ENCODE assay signal across 9 cellular contexts in genomic region chr19:3125900-3126524, GRCh38. TPM values are rescaled to one million over a fixed set of nuclear protein-coding genes. Genes with fewer than 3 reads are reported as not detected.
A peak's percentile ranks its signal among the peaks of the same experiment; 100 is the strongest.
DNase-seq lines count a peak whose midpoint lies in the region; ATAC-seq, FAIRE-seq and TF ChIP-seq lines count a peak whose summit lies in the region.
"Had no signal": no experiment of that assay in that cellular context is flagged by ENCODE, and none has a peak within 500 bp of the region (broad histone marks: within the 10 kb centered on the region; RNA-seq: fewer than 3 reads in every experiment).

No MANE protein-coding gene starts in this region.

- no peaks in the 10 kb centered on the region for H3K4me1 ChIP-seq in HepG2 (ENCODE audit: insufficient read depth, low read length)

- H3K27me3 Mint-ChIP-seq in Calu3 (ENCODE audit: unreplicated experiment) = no peaks in the 10 kb centered on the region
- H3K27me3 Mint-ChIP-seq in MCF 10A (ENCODE audit: insufficient read depth, unreplicated experiment) = no peaks in the 10 kb centered on the region

- WGBS in HepG2 (ENCODE audit: low lambda C conversion rate) = 7% methylated on average over 10 of the region's 14 CpGs

- H3K36me3 ChIP-seq in WERI-Rb-1 (peaks cover 9% of the 10 kb centered on the region), HepG2 (replicated peaks in 1 of 2; ENCODE audit: control insufficient read depth in 1 of 2, insufficient read depth in 2 of 2, low read length in 2 of 2) (no peaks in the 10 kb centered on the region)

- H3K4me3 ChIP-seq in WERI-Rb-1 (ENCODE audit: low read depth, low read length) (no peak overlapping the region), HepG2 (replicated peaks in 1 of 3; ENCODE audit: insufficient read depth in 1 of 3, low read depth in 2 of 3, low read length in 3 of 3) (no peak overlapping the region)
- H3K4me3 ChIP-seq: SK-N-MC had no signal

- BruUV-seq in Calu3 (replicated peaks; lab: Mats Ljungman, UMichigan) (no TSS peak), MCF 10A (replicated peaks; lab: Mats Ljungman, UMichigan) (no TSS peak), HepG2 (replicated peaks; lab: Mats Ljungman, UMichigan) (no TSS peak)

- H3K4me3 Mint-ChIP-seq in Calu3 (ENCODE audit: low read depth, unreplicated experiment) (no peak overlapping the region), MCF 10A (ENCODE audit: unreplicated experiment) (no peak overlapping the region)

- no peak overlapping the region for H3K9ac ChIP-seq in HepG2 (ENCODE audit: insufficient read depth, low read depth, low read length)

- TF ChIP-seq EP300 in HepG2 (IDR thresholded peaks at IDR 0.05; ENCODE audit: low read depth in 2 of 2, low read length in 2 of 2) (no peak), HepG2 (CRISPR knock-in tag; IDR thresholded peaks at IDR 0.05; ENCODE audit: borderline replicate concordance) (no peak)

- TF ChIP-seq CTCF in Calu3 (IDR thresholded peaks at IDR 0.05; ENCODE audit: unreplicated experiment) (peak; percentile 71), WERI-Rb-1 (IDR thresholded peaks at IDR 0.05; ENCODE audit: low read depth, low read length) (peak; percentile 96), MCF 10A (IDR thresholded peaks at IDR 0.05; ENCODE audit: unreplicated experiment) (peak; percentile 63), HepG2 (CRISPR knock-in tag; IDR thresholded peaks at IDR 0.05) (peak; percentile 95)

- H3K4me1 Mint-ChIP-seq in Calu3 (ENCODE audit: low read depth, unreplicated experiment) = no peaks in the 10 kb centered on the region
- no peaks in the 10 kb centered on the region for H3K4me1 Mint-ChIP-seq in MCF 10A (ENCODE audit: insufficient read depth, unreplicated experiment)

- no peaks in the 10 kb centered on the region for H3K9me3 ChIP-seq in WERI-Rb-1 (ENCODE audit: severe bottlenecking)
- H3K9me3 ChIP-seq in HepG2 (ENCODE audit: low read length) = no peaks in the 10 kb centered on the region

- no peaks in the 10 kb centered on the region for H4K20me1 ChIP-seq in HepG2 (ENCODE audit: insufficient read depth, low read length)

- FAIRE-seq in HepG2 (lab: Jason Lieb, UNC) = no peak

- CTCF ChIA-PET in Calu3 (lab: Charles Lee) (interaction anchor here (0.6 kb wide), 2 partner anchors 17 to 149 kb away, joined by 3 read pairs; partner anchors contain the start of gene TLE6), MCF 10A (lab: Yijun Ruan, JAX) (interaction anchor here (0.6 to 7.3 kb wide), 16 partner anchors 9 to 175 kb away, joined by 3 to 42 read pairs (median 3); no protein-coding TSS in a partner anchor), HepG2 (lab: Yijun Ruan, JAX; ENCODE audit: low intra/inter-chr PET ratio, low total read pairs) (interaction anchor here (0.6 to 2.3 kb wide), 5 partner anchors 37 to 175 kb away, joined by 3 to 15 read pairs (median 3); no protein-coding TSS in a partner anchor)

- H2AFZ ChIP-seq in HepG2 (ENCODE audit: low read length) = no peak overlapping the region

- H3K27ac Mint-ChIP-seq in Calu3 (ENCODE audit: unreplicated experiment) (no peak overlapping the region), MCF 10A (ENCODE audit: low read depth, unreplicated experiment) (no peak overlapping the region)

- TF ChIP-seq POLR2A in HepG2 (IDR thresholded peaks at IDR 0.05; ENCODE audit: insufficient read depth in 1 of 2, low read depth in 2 of 2, low read length in 2 of 2) = no peak

- no peaks in the 10 kb centered on the region for H3K79me2 ChIP-seq in HepG2 (ENCODE audit: insufficient read depth, low read length)

- POLR2A ChIA-PET in MCF 10A (lab: Yijun Ruan, JAX) (interaction anchor here (1.1 kb wide), 1 partner anchor 175 kb away, joined by 3 read pairs; no protein-coding TSS in a partner anchor), HepG2 (lab: Yijun Ruan, JAX) (no interaction called here)

- H3K27me3 ChIP-seq in WERI-Rb-1 (ENCODE audit: insufficient read depth, low read depth, severe bottlenecking) (no peaks in the 10 kb centered on the region), HepG2 (ENCODE audit: control insufficient read depth in 1 of 2, insufficient read depth in 2 of 2, low read length in 2 of 2) (no peaks in the 10 kb centered on the region)

- H3K4me2 ChIP-seq in HepG2 (ENCODE audit: low read depth, low read length) = no peak overlapping the region

- TF ChIP-seq RAD21 in HepG2 (CRISPR knock-in tag; IDR thresholded peaks at IDR 0.05) = peak; percentile 33; the same call in 1 of the 2 replicates

- in situ Hi-C loops in HepG2 (cut with HindIII; ENCODE audit: extremely low pct_ligation_motif_present, low pct_unique_long_range_greater_than_20kb) = loop anchor here (10.0 kb wide), 1 partner anchor 51 kb away; no protein-coding TSS in a partner anchor

- no peaks in the 10 kb centered on the region for H3K9me3 Mint-ChIP-seq in Calu3 (ENCODE audit: low read depth, unreplicated experiment)
- no peaks in the 10 kb centered on the region for H3K9me3 Mint-ChIP-seq in MCF 10A (ENCODE audit: unreplicated experiment)

- H3K36me3 Mint-ChIP-seq in Calu3 (ENCODE audit: insufficient read depth, unreplicated experiment) (no peaks in the 10 kb centered on the region), MCF 10A (ENCODE audit: insufficient read depth, unreplicated experiment) (peaks cover 23% of the 10 kb centered on the region)

- ATAC-seq in HepG2 (peak; percentile 86), GM18502 (IDR thresholded peaks at IDR 0.05; ENCODE audit: poor library complexity, unreplicated experiment) (no peak)

- peak; percentile 79 for DNase-seq in Calu3
- DNase-seq in LHCN-M2 (ENCODE audit: low read depth) = peak; percentile 15
- peak; percentile 75 for DNase-seq in WERI-Rb-1
- DNase-seq in MCF 10A (ENCODE audit: unreplicated experiment) = peak; percentile 41
- peak; percentile 43 for DNase-seq in HepG2 (ENCODE audit: low spot score)
- peak; percentile 56 to 73 for DNase-seq in stimulated activated CD8-positive, alpha-beta memory T cell treated with anti-CD3 and anti-CD28 coated beads, Interleukin-2, amount 100 ng/mL, for 48 hours (ENCODE audit: low read depth in 2 of 2)
- no peak for DNase-seq in middle frontal gyrus (ENCODE audit: extremely low spot score, low spot score)

- H3K27ac ChIP-seq in WERI-Rb-1 = no peak overlapping the region
- no peak overlapping the region for H3K27ac ChIP-seq in HepG2 (ENCODE audit: extremely low read length, insufficient read depth, low read length)
- H3K27ac ChIP-seq: SK-N-MC had no signal

- intact Hi-C loops in Calu3 (cut with micrococcal nuclease; ENCODE audit: unreplicated experiment) (no loop called here), MCF 10A (cut with micrococcal nuclease) (no loop called here), HepG2 (cut with micrococcal nuclease; ENCODE audit: unreplicated experiment) (loop anchor here (1.0 kb wide), 1 partner anchor 164 kb away; no protein-coding TSS in a partner anchor)

RNA-seq across cellular contexts. Expression of gene GNA15, which starts 9.8 kb away (rescaled TPM):
- total RNA-seq in Calu3 (2022) (5.9 and 6.5 TPM in 2 replicates), LHCN-M2 (2014; rRNA removed) (0.06 and 0.40 TPM in 2 replicates), MCF 10A (2022) (32.9 and 47.1 TPM in 2 replicates), HepG2 (2016; rRNA removed; fragmentation: Illumina TruSeq; extraction: Trizol) (not detected in 2 replicates)
- 0.02 TPM for polyA plus RNA-seq in LHCN-M2 (2012)
- total RNA-seq in HepG2 (2016; cell fraction: cytosol; rRNA removed; fragmentation: Illumina TruSeq; extraction: Trizol; ENCODE audit: low read depth) = not detected in 2 replicates
- not detected in 2 replicates for total RNA-seq in HepG2 (2016; cell fraction: insoluble cytoplasmic fraction; rRNA removed; fragmentation: Illumina TruSeq; extraction: Trizol)
- not detected in 2 replicates for total RNA-seq in HepG2 (2016; cell fraction: membrane; rRNA removed; fragmentation: Illumina TruSeq; extraction: Trizol)
- not detected in 2 replicates for total RNA-seq in HepG2 (2016; cell fraction: nucleus; rRNA removed; fragmentation: Illumina TruSeq; extraction: Trizol)
- polyA plus RNA-seq in HepG2 (2011; rRNA removed) = not detected in 2 replicates
- 0.04 TPM in 1 of 2 replicates, not detected in the other for polyA plus RNA-seq in HepG2 (2011; cell fraction: cytosol; rRNA removed)
- polyA plus RNA-seq in HepG2 (2011; cell fraction: nucleus; rRNA removed) = not detected in 2 replicates
- not detected in 2 replicates for polyA plus RNA-seq in HepG2 (2012)
- not detected in 2 replicates for polyA plus RNA-seq in HepG2 (2016; cell fraction: cytosol; fragmentation: Illumina TruSeq; extraction: Trizol; ENCODE audit: low read depth)
- polyA plus RNA-seq in HepG2 (2016; cell fraction: insoluble cytoplasmic fraction; fragmentation: Illumina TruSeq; extraction: Trizol; ENCODE audit: low read depth) = not detected in 2 replicates
- polyA plus RNA-seq in HepG2 (2016; cell fraction: membrane; fragmentation: Illumina TruSeq; extraction: Trizol; ENCODE audit: low read depth) = 0.08 TPM in 1 of 2 replicates, not detected in the other
- polyA plus RNA-seq in HepG2 (2016; cell fraction: nucleus; fragmentation: Illumina TruSeq; extraction: Trizol; ENCODE audit: insufficient read depth, low read depth) = 0.22 TPM in 1 of 2 replicates, not detected in the other
- polyA minus RNA-seq in HepG2 (2011; rRNA and poly(A)+ RNA removed; ENCODE audit: low replicate concordance) = 0.10 and 0.61 TPM in 2 replicates
- not detected in 2 replicates for polyA minus RNA-seq in HepG2 (2011; cell fraction: cytosol; rRNA and poly(A)+ RNA removed)
- polyA minus RNA-seq in HepG2 (2011; cell fraction: nucleus; rRNA and poly(A)+ RNA removed) = not detected in 2 replicates

RNA-seq across cellular contexts. Expression of gene GNA11, which starts 31.9 kb away (rescaled TPM):
- 37.7 and 41.4 TPM in 2 replicates for total RNA-seq in Calu3 (2022)
- 80.7 and 81.2 TPM in 2 replicates for total RNA-seq in LHCN-M2 (2014; rRNA removed)
- 63.8 TPM for polyA plus RNA-seq in LHCN-M2 (2012)
- 40.9 and 48.1 TPM in 2 replicates for total RNA-seq in MCF 10A (2022)
- 18.8 and 26.8 TPM in 2 replicates for total RNA-seq in HepG2 (2016; rRNA removed; fragmentation: Illumina TruSeq; extraction: Trizol)
- 4.5 and 5.5 TPM in 2 replicates for total RNA-seq in HepG2 (2016; cell fraction: cytosol; rRNA removed; fragmentation: Illumina TruSeq; extraction: Trizol; ENCODE audit: low read depth)
- total RNA-seq in HepG2 (2016; cell fraction: insoluble cytoplasmic fraction; rRNA removed; fragmentation: Illumina TruSeq; extraction: Trizol) = 16.2 and 28.2 TPM in 2 replicates
- total RNA-seq in HepG2 (2016; cell fraction: membrane; rRNA removed; fragmentation: Illumina TruSeq; extraction: Trizol) = 20.2 and 20.3 TPM in 2 replicates
- total RNA-seq in HepG2 (2016; cell fraction: nucleus; rRNA removed; fragmentation: Illumina TruSeq; extraction: Trizol) = 13.2 and 15.8 TPM in 2 replicates
- 16.0 and 16.8 TPM in 2 replicates for polyA plus RNA-seq in HepG2 (2011; rRNA removed)
- polyA plus RNA-seq in HepG2 (2011; cell fraction: cytosol; rRNA removed) = 18.0 and 19.4 TPM in 2 replicates
- polyA plus RNA-seq in HepG2 (2011; cell fraction: nucleus; rRNA removed) = 24.5 and 30.8 TPM in 2 replicates
- 21.5 and 25.5 TPM in 2 replicates for polyA plus RNA-seq in HepG2 (2012)
- polyA plus RNA-seq in HepG2 (2016; cell fraction: cytosol; fragmentation: Illumina TruSeq; extraction: Trizol; ENCODE audit: low read depth) = 4.2 and 4.6 TPM in 2 replicates
- polyA plus RNA-seq in HepG2 (2016; cell fraction: insoluble cytoplasmic fraction; fragmentation: Illumina TruSeq; extraction: Trizol; ENCODE audit: low read depth) = 25.9 and 33.9 TPM in 2 replicates
- polyA plus RNA-seq in HepG2 (2016; cell fraction: membrane; fragmentation: Illumina TruSeq; extraction: Trizol; ENCODE audit: low read depth) = 14.1 and 15.9 TPM in 2 replicates
- 31.1 and 31.9 TPM in 2 replicates for polyA plus RNA-seq in HepG2 (2016; cell fraction: nucleus; fragmentation: Illumina TruSeq; extraction: Trizol; ENCODE audit: insufficient read depth, low read depth)
- 36.6 and 52.6 TPM in 2 replicates for polyA minus RNA-seq in HepG2 (2011; rRNA and poly(A)+ RNA removed; ENCODE audit: low replicate concordance)
- polyA minus RNA-seq in HepG2 (2011; cell fraction: cytosol; rRNA and poly(A)+ RNA removed) = 10.8 and 16.8 TPM in 2 replicates
- 6.7 and 7.1 TPM in 2 replicates for polyA minus RNA-seq in HepG2 (2011; cell fraction: nucleus; rRNA and poly(A)+ RNA removed)

RNA-seq across cellular contexts. Expression of gene S1PR4, which starts 52.6 kb away (rescaled TPM):
- total RNA-seq in Calu3 (2022) = 0.37 TPM in 1 of 2 replicates, not detected in the other
- not detected in 2 replicates for total RNA-seq in LHCN-M2 (2014; rRNA removed)
- polyA plus RNA-seq in LHCN-M2 (2012) = not detected
- total RNA-seq in MCF 10A (2022) = 0.39 and 0.44 TPM in 2 replicates
- total RNA-seq in HepG2 (2016; rRNA removed; fragmentation: Illumina TruSeq; extraction: Trizol) = 0.07 TPM in 1 of 2 replicates, not detected in the other
- total RNA-seq in HepG2 (2016; cell fraction: cytosol; rRNA removed; fragmentation: Illumina TruSeq; extraction: Trizol; ENCODE audit: low read depth) = not detected in 2 replicates
- 0.09 TPM in 1 of 2 replicates, not detected in the other for total RNA-seq in HepG2 (2016; cell fraction: insoluble cytoplasmic fraction; rRNA removed; fragmentation: Illumina TruSeq; extraction: Trizol)
- not detected in 2 replicates for total RNA-seq in HepG2 (2016; cell fraction: membrane; rRNA removed; fragmentation: Illumina TruSeq; extraction: Trizol)
- not detected in 2 replicates for total RNA-seq in HepG2 (2016; cell fraction: nucleus; rRNA removed; fragmentation: Illumina TruSeq; extraction: Trizol)
- polyA plus RNA-seq in HepG2 (2011; rRNA removed) = 0.09 and 0.33 TPM in 2 replicates
- not detected in 2 replicates for polyA plus RNA-seq in HepG2 (2011; cell fraction: cytosol; rRNA removed)
- polyA plus RNA-seq in HepG2 (2011; cell fraction: nucleus; rRNA removed) = 1.2 and 1.8 TPM in 2 replicates
- not detected in 2 replicates for polyA plus RNA-seq in HepG2 (2012)
- polyA plus RNA-seq in HepG2 (2016; cell fraction: cytosol; fragmentation: Illumina TruSeq; extraction: Trizol; ENCODE audit: low read depth) = not detected in 2 replicates
- polyA plus RNA-seq in HepG2 (2016; cell fraction: insoluble cytoplasmic fraction; fragmentation: Illumina TruSeq; extraction: Trizol; ENCODE audit: low read depth) = not detected in 2 replicates
- not detected in 2 replicates for polyA plus RNA-seq in HepG2 (2016; cell fraction: membrane; fragmentation: Illumina TruSeq; extraction: Trizol; ENCODE audit: low read depth)
- polyA plus RNA-seq in HepG2 (2016; cell fraction: nucleus; fragmentation: Illumina TruSeq; extraction: Trizol; ENCODE audit: insufficient read depth, low read depth) = 0.29 TPM in 1 of 2 replicates, not detected in the other
- 0.19 TPM in 1 of 2 replicates, not detected in the other for polyA minus RNA-seq in HepG2 (2011; rRNA and poly(A)+ RNA removed; ENCODE audit: low replicate concordance)
- polyA minus RNA-seq in HepG2 (2011; cell fraction: cytosol; rRNA and poly(A)+ RNA removed) = not detected in 2 replicates
- polyA minus RNA-seq in HepG2 (2011; cell fraction: nucleus; rRNA and poly(A)+ RNA removed) = 0.25 TPM in 1 of 2 replicates, not detected in the other

RNA-seq across cellular contexts. Expression of gene NCLN, which starts 59.7 kb away (rescaled TPM):
- total RNA-seq in Calu3 (2022) = 79.6 and 80.7 TPM in 2 replicates
- total RNA-seq in LHCN-M2 (2014; rRNA removed) = 105 and 118 TPM in 2 replicates
- 71.1 TPM for polyA plus RNA-seq in LHCN-M2 (2012)
- total RNA-seq in MCF 10A (2022) = 72.1 and 84.1 TPM in 2 replicates
- total RNA-seq in HepG2 (2016; rRNA removed; fragmentation: Illumina TruSeq; extraction: Trizol) = 20.0 and 56.0 TPM in 2 replicates
- 14.5 and 16.6 TPM in 2 replicates for total RNA-seq in HepG2 (2016; cell fraction: cytosol; rRNA removed; fragmentation: Illumina TruSeq; extraction: Trizol; ENCODE audit: low read depth)
- total RNA-seq in HepG2 (2016; cell fraction: insoluble cytoplasmic fraction; rRNA removed; fragmentation: Illumina TruSeq; extraction: Trizol) = 22.2 and 58.2 TPM in 2 replicates
- 36.2 and 36.4 TPM in 2 replicates for total RNA-seq in HepG2 (2016; cell fraction: membrane; rRNA removed; fragmentation: Illumina TruSeq; extraction: Trizol)
- 45.5 and 60.9 TPM in 2 replicates for total RNA-seq in HepG2 (2016; cell fraction: nucleus; rRNA removed; fragmentation: Illumina TruSeq; extraction: Trizol)
- 42.6 and 55.5 TPM in 2 replicates for polyA plus RNA-seq in HepG2 (2011; rRNA removed)
- polyA plus RNA-seq in HepG2 (2011; cell fraction: cytosol; rRNA removed) = 34.0 and 56.6 TPM in 2 replicates
- 87.2 and 112 TPM in 2 replicates for polyA plus RNA-seq in HepG2 (2011; cell fraction: nucleus; rRNA removed)
- 29.1 and 45.2 TPM in 2 replicates for polyA plus RNA-seq in HepG2 (2012)
- 21.6 and 23.7 TPM in 2 replicates for polyA plus RNA-seq in HepG2 (2016; cell fraction: cytosol; fragmentation: Illumina TruSeq; extraction: Trizol; ENCODE audit: low read depth)
- polyA plus RNA-seq in HepG2 (2016; cell fraction: insoluble cytoplasmic fraction; fragmentation: Illumina TruSeq; extraction: Trizol; ENCODE audit: low read depth) = 19.8 and 29.4 TPM in 2 replicates
- polyA plus RNA-seq in HepG2 (2016; cell fraction: membrane; fragmentation: Illumina TruSeq; extraction: Trizol; ENCODE audit: low read depth) = 31.3 and 31.9 TPM in 2 replicates
- 109 and 110 TPM in 2 replicates for polyA plus RNA-seq in HepG2 (2016; cell fraction: nucleus; fragmentation: Illumina TruSeq; extraction: Trizol; ENCODE audit: insufficient read depth, low read depth)
- 99.1 and 126 TPM in 2 replicates for polyA minus RNA-seq in HepG2 (2011; rRNA and poly(A)+ RNA removed; ENCODE audit: low replicate concordance)
- 41.8 and 46.2 TPM in 2 replicates for polyA minus RNA-seq in HepG2 (2011; cell fraction: cytosol; rRNA and poly(A)+ RNA removed)
- polyA minus RNA-seq in HepG2 (2011; cell fraction: nucleus; rRNA and poly(A)+ RNA removed) = 16.4 and 18.6 TPM in 2 replicates
